In genomic region chr13:114266241-114266640, GRCh38 we compare ENCODE assay signal across 13 cellular contexts. TPM values are rescaled to one million over a fixed set of nuclear protein-coding genes. Genes with fewer than 3 reads are reported as not detected.
DNase-seq lines count a peak whose midpoint lies in the region; ATAC-seq and TF ChIP-seq lines count a peak whose summit lies in the region.
"Had no signal": no experiment of that assay in that cellular context is flagged by ENCODE, and none has a peak within 500 bp of the region (broad histone marks: within the 10 kb centered on the region; RNA-seq: fewer than 3 reads in every experiment).

No MANE protein-coding gene starts in this region.

- dilution Hi-C loops in IMR-90 (cut with HindIII; ENCODE audit: low sequenced_read_pairs, unreplicated experiment) = no loop called here

- H3K4me3 Mint-ChIP-seq in activated naive CD4-positive, alpha-beta T cell treated with anti-CD3 and anti-CD28 coated beads, Interleukin-2, amount 10 ng/mL, durations not matched to agents 7 days and 5 days = no peak overlapping the region
- H3K4me3 Mint-ChIP-seq in effector memory CD8-positive, alpha-beta T cell = peak overlapping the region; percentile 47 to 81
- no peak overlapping the region for H3K4me3 Mint-ChIP-seq in stimulated activated effector memory CD8-positive, alpha-beta T cell treated with anti-CD3 and anti-CD28 coated beads, Interleukin-12 subunit alpha, Interleukin-12 subunit beta, amount 100 ng/mL, for 72 hours

- H2AK5ac ChIP-seq in IMR-90 (ENCODE audit: low read depth, low read length) = no peak overlapping the region

- H3K4me2 ChIP-seq in IMR-90 (ENCODE audit: low read depth, low read length) = no peak overlapping the region

- H3K79me1 ChIP-seq in IMR-90 (ENCODE audit: low read depth in 1 of 2, low read length in 2 of 2) = peaks cover 30 to 51% of the 10 kb centered on the region in 2 experiments

- no peak overlapping the region for H2BK120ac ChIP-seq in IMR-90 (ENCODE audit: low read depth, low read length)

- H2AK9ac ChIP-seq in IMR-90 (replicated peaks; ENCODE audit: low read depth, low read length, poor library complexity) = no peak overlapping the region

- H3K27me3 Mint-ChIP-seq in activated naive CD4-positive, alpha-beta T cell treated with anti-CD3 and anti-CD28 coated beads, Interleukin-2, amount 10 ng/mL, durations not matched to agents 7 days and 5 days = no peaks in the 10 kb centered on the region
- no peaks in the 10 kb centered on the region for H3K27me3 Mint-ChIP-seq in effector memory CD8-positive, alpha-beta T cell

- 0 out of 2 replicates have a peak, but pooled peaks cover 5% of the 10 kb centered on the region for H4K20me1 ChIP-seq in IMR-90 (ENCODE audit: insufficient read depth, low read length)

- H3K27me3 ChIP-seq in IMR-90 (ENCODE audit: control insufficient read depth, insufficient read depth, low read length) (no peaks in the 10 kb centered on the region), upper lobe of left lung (no peaks in the 10 kb centered on the region)

- H2BK5ac ChIP-seq in IMR-90 (ENCODE audit: low read depth, low read length, poor library complexity, severe bottlenecking) = peak overlapping the region; percentile 81

- TF ChIP-seq RAD21 in IMR-90 (IDR thresholded peaks at IDR 0.05; ENCODE audit: low read length) = no peak

- H3K4ac ChIP-seq in IMR-90 (ENCODE audit: low read depth, low read length) = 0 out of 2 replicates have a peak overlapping the region, but pooled peaks have one; percentile 6

- CTCF ChIA-PET in activated naive CD4-positive, alpha-beta T cell treated with anti-CD3 and anti-CD28 coated beads, Interleukin-2, amount 10 ng/mL, durations not matched to agents 7 days and 5 days (lab: Charles Lee) = no interaction called here
- CTCF ChIA-PET in IMR-90 (lab: Yijun Ruan, JAX) = no interaction called here

- no TSS peak for BruUV-seq in IMR-90 (replicated peaks; lab: Mats Ljungman, UMichigan)

- TF ChIP-seq POLR2A in IMR-90 (IDR thresholded peaks at IDR 0.05; ENCODE audit: low read depth, low read length) = no peak
- TF ChIP-seq POLR2A in upper lobe of left lung (IDR thresholded peaks at IDR 0.05) = no peak

- no peak overlapping the region for H2BK15ac ChIP-seq in IMR-90 (ENCODE audit: low read depth, low read length)

- H3K36me3 Mint-ChIP-seq in activated naive CD4-positive, alpha-beta T cell treated with anti-CD3 and anti-CD28 coated beads, Interleukin-2, amount 10 ng/mL, durations not matched to agents 7 days and 5 days = peaks cover 70% of the 10 kb centered on the region
- peaks cover 31 to 53% of the 10 kb centered on the region in 2 donors for H3K36me3 Mint-ChIP-seq in activated naive CD4-positive, alpha-beta T cell treated with anti-CD3 and anti-CD28 coated beads, Interleukin-2, amount 50 U/mL, for 72 hours
- peaks cover 43% of the 10 kb centered on the region for H3K36me3 Mint-ChIP-seq in effector memory CD8-positive, alpha-beta T cell (ENCODE audit: insufficient read depth)
- peaks cover 87% of the 10 kb centered on the region for H3K36me3 Mint-ChIP-seq in stimulated activated effector memory CD8-positive, alpha-beta T cell treated with anti-CD3 and anti-CD28 coated beads, Interleukin-12 subunit alpha, Interleukin-12 subunit beta, amount 100 ng/mL, for 72 hours

- H3K4me3 ChIP-seq in IMR-90 (ENCODE audit: insufficient read depth, low read depth, low read length) (no peak overlapping the region), upper lobe of left lung (no peak overlapping the region)

- H3K27ac ChIP-seq in IMR-90 (ENCODE audit: insufficient read depth, low read length) (no peak overlapping the region), upper lobe of left lung (no peak overlapping the region)

- H3K9me3 Mint-ChIP-seq in activated naive CD4-positive, alpha-beta T cell treated with anti-CD3 and anti-CD28 coated beads, Interleukin-2, amount 10 ng/mL, durations not matched to agents 7 days and 5 days = peaks cover 5% of the 10 kb centered on the region
- H3K9me3 Mint-ChIP-seq in activated naive CD4-positive, alpha-beta T cell treated with anti-CD3 and anti-CD28 coated beads, Interleukin-2, amount 50 U/mL, for 72 hours = no peaks in the 10 kb centered on the region
- H3K9me3 Mint-ChIP-seq in effector memory CD8-positive, alpha-beta T cell = no peaks in the 10 kb centered on the region
- H3K9me3 Mint-ChIP-seq in stimulated activated effector memory CD8-positive, alpha-beta T cell treated with anti-CD3 and anti-CD28 coated beads, Interleukin-12 subunit alpha, Interleukin-12 subunit beta, amount 100 ng/mL, for 72 hours = no peaks in the 10 kb centered on the region

- H3K36me3 ChIP-seq in IMR-90 (ENCODE audit: control insufficient read depth, insufficient read depth, low read length) = peaks cover 49% of the 10 kb centered on the region
- peaks cover 18 to 91% (median 80%) of the 10 kb centered on the region in 4 donors for H3K36me3 ChIP-seq in upper lobe of left lung

- H3K9me1 ChIP-seq in IMR-90 (ENCODE audit: insufficient read depth, low read length) = peaks cover 16% of the 10 kb centered on the region

- H3K9ac ChIP-seq in IMR-90 (ENCODE audit: low read depth, low read length) = no peak overlapping the region

- peaks cover 60% of the 10 kb centered on the region for H3K4me1 Mint-ChIP-seq in activated naive CD4-positive, alpha-beta T cell treated with anti-CD3 and anti-CD28 coated beads, Interleukin-2, amount 10 ng/mL, durations not matched to agents 7 days and 5 days
- H3K4me1 Mint-ChIP-seq in effector memory CD8-positive, alpha-beta T cell (ENCODE audit: low read depth in 2 of 2) = peaks cover 53 to 57% of the 10 kb centered on the region in 2 donors
- H3K4me1 Mint-ChIP-seq in stimulated activated effector memory CD8-positive, alpha-beta T cell treated with anti-CD3 and anti-CD28 coated beads, Interleukin-12 subunit alpha, Interleukin-12 subunit beta, amount 100 ng/mL, for 72 hours = peaks cover 61% of the 10 kb centered on the region

- H3K18ac ChIP-seq in IMR-90 (ENCODE audit: low read depth, low read length) = no peak overlapping the region

- H3K56ac ChIP-seq in IMR-90 (ENCODE audit: extremely low read depth, insufficient read depth, low read length) = no peak overlapping the region

- H4K5ac ChIP-seq in IMR-90 (ENCODE audit: low read depth, low read length) = no peak overlapping the region

- POLR2A ChIA-PET in IMR-90 (lab: Charles Lee; ENCODE audit: unreplicated experiment) = no interaction called here

- no peak overlapping the region for H3K14ac ChIP-seq in IMR-90 (replicated peaks; ENCODE audit: low read depth, low read length)

- H2BK20ac ChIP-seq in IMR-90 (ENCODE audit: low read depth, low read length) = no peak overlapping the region

- no peak for DNase-seq in activated naive CD4-positive, alpha-beta T cell treated with anti-CD3 and anti-CD28 coated beads, Interleukin-2, amount 10 ng/mL, durations not matched to agents 7 days and 5 days
- DNase-seq in activated naive CD4-positive, alpha-beta T cell treated with anti-CD3 and anti-CD28 coated beads, Interleukin-2, amount 50 U/mL, for 72 hours (ENCODE audit: low spot score in 2 of 2) = no peak
- DNase-seq in IMR-90 = no peak
- DNase-seq in effector memory CD8-positive, alpha-beta T cell = no peak
- DNase-seq in stimulated activated effector memory CD8-positive, alpha-beta T cell treated with anti-CD3 and anti-CD28 coated beads, Interleukin-12 subunit alpha, Interleukin-12 subunit beta, amount 100 ng/mL, for 72 hours (ENCODE audit: low spot score in 2 of 2) = no peak
- no peak for DNase-seq in Right ventricle myocardium inferior (ENCODE audit: missing footprints)
- DNase-seq in upper lobe of left lung = no peak
- DNase-seq in stimulated activated CD4-positive, alpha-beta T cell treated with anti-CD3 and anti-CD28 coated beads, Interleukin-12 subunit alpha, Interleukin-12 subunit beta, amount 100 ng/mL, for 4 hours = no peak
- DNase-seq: DMS79, NCI-H1105 treated with DMSO at 0.1 percent for 48 hours, NCI-H1694, NCI-H2081 treated with DMSO at 0.1 percent for 48 hours, Right ventricle myocardium superior had no signal

- no peak overlapping the region for H2AFZ ChIP-seq in IMR-90 (replicated peaks; ENCODE audit: low read length, poor library complexity)

- WGBS in IMR-90 (ENCODE audit: extremely low coverage in 2 of 2, insufficient read length in 1 of 2), 2 experiments = no CpG with 5 or more reads among the region's 5 CpGs
- 88 to 97% methylated on average over 5 of the region's 5 CpGs for WGBS in upper lobe of left lung, 2 donors

- peak overlapping the region in 1 of 2 experiments; percentile 5; a peak in 1 of 4 replicates for H4K8ac ChIP-seq in IMR-90 (ENCODE audit: low read depth in 2 of 2, low read length in 2 of 2)

- no peaks in the 10 kb centered on the region for H3K9me3 ChIP-seq in IMR-90 (ENCODE audit: control insufficient read depth, insufficient read depth, low read length)
- H3K9me3 ChIP-seq in upper lobe of left lung = no peaks in the 10 kb centered on the region

- no peak for TF ChIP-seq EP300 in upper lobe of left lung (IDR thresholded peaks at IDR 0.05)

- in situ Hi-C loops in IMR-90 (cut with MboI; ENCODE audit: low sequenced_read_pairs) = no loop called here

- ATAC-seq in activated naive CD4-positive, alpha-beta T cell treated with anti-CD3 and anti-CD28 coated beads, Interleukin-2, amount 50 U/mL, for 72 hours = no peak
- ATAC-seq in IMR-90 (ENCODE audit: low read depth) (no peak), Right ventricle myocardium inferior (no peak), upper lobe of left lung (ENCODE audit: low FRiP score in 2 of 2) (no peak)
- ATAC-seq in effector memory CD8-positive, alpha-beta T cell (replicated peaks) = no peak
- ATAC-seq in stimulated activated effector memory CD8-positive, alpha-beta T cell treated with anti-CD3 and anti-CD28 coated beads, Interleukin-12 subunit alpha, Interleukin-12 subunit beta, amount 100 ng/mL, for 72 hours = no peak

- H3K23ac ChIP-seq in IMR-90 (ENCODE audit: low read depth, low read length) = 0 out of 2 replicates have a peak overlapping the region, but pooled peaks have one; percentile 15

- H3K27ac Mint-ChIP-seq in activated naive CD4-positive, alpha-beta T cell treated with anti-CD3 and anti-CD28 coated beads, Interleukin-2, amount 10 ng/mL, durations not matched to agents 7 days and 5 days = peak overlapping the region; percentile 62
- no peak overlapping the region for H3K27ac Mint-ChIP-seq in activated naive CD4-positive, alpha-beta T cell treated with anti-CD3 and anti-CD28 coated beads, Interleukin-2, amount 50 U/mL, for 72 hours
- peak overlapping the region; percentile 78 to 82 for H3K27ac Mint-ChIP-seq in effector memory CD8-positive, alpha-beta T cell
- peak overlapping the region; percentile 40 for H3K27ac Mint-ChIP-seq in stimulated activated effector memory CD8-positive, alpha-beta T cell treated with anti-CD3 and anti-CD28 coated beads, Interleukin-12 subunit alpha, Interleukin-12 subunit beta, amount 100 ng/mL, for 72 hours

- TF ChIP-seq CTCF in IMR-90 (conservative IDR thresholded peaks at IDR 0.05; ENCODE audit: low read depth, low read length) (no peak), upper lobe of left lung (IDR thresholded peaks at IDR 0.05) (no peak)

- intact Hi-C loops in IMR-90 (cut with micrococcal nuclease) = no loop called here
- intact Hi-C loops in Right ventricle myocardium inferior (cut with DNase I) = no loop called here

- peaks cover 4% of the 10 kb centered on the region for H3K4me1 ChIP-seq in IMR-90 (ENCODE audit: control insufficient read depth, insufficient read depth, low read length)
- H3K4me1 ChIP-seq in upper lobe of left lung = no peaks in the 10 kb centered on the region

- no peak overlapping the region for H4K91ac ChIP-seq in IMR-90 (ENCODE audit: insufficient read depth, low read depth, low read length)

RNA-seq across cellular contexts. Expression of gene UPF3A, which starts 15.2 kb away (rescaled TPM):
- total RNA-seq in activated naive CD4-positive, alpha-beta T cell treated with anti-CD3 and anti-CD28 coated beads, Interleukin-2, amount 50 U/mL, for 72 hours = 10 to 100 TPM; 42.2 to 76.8 TPM
- total RNA-seq in IMR-90 (2012; rRNA removed) (11.7 and 17.5 TPM in 2 replicates), Right ventricle myocardium inferior (19.3 TPM), upper lobe of left lung (100 to 1,000 TPM in 1 of 6 donors, 10 to 100 TPM in 5; 27.5 to 117 (median 48.6) TPM)
- 47.2 and 51.6 TPM in 2 replicates for polyA plus RNA-seq in IMR-90 (2012; rRNA removed)
- polyA plus RNA-seq in IMR-90 (2012; cell fraction: cytosol; rRNA removed) = 16.1 and 25.1 TPM in 2 replicates
- 42.5 and 154 TPM in 2 replicates for polyA plus RNA-seq in IMR-90 (2012; cell fraction: nucleus; rRNA removed; ENCODE audit: low replicate concordance)

RNA-seq across cellular contexts. Expression of gene CDC16, which starts 31.5 kb away (rescaled TPM):
- 100 to 1,000 TPM in 1 of 2 donors, 10 to 100 TPM in 1; 85.1 to 108 TPM for total RNA-seq in activated naive CD4-positive, alpha-beta T cell treated with anti-CD3 and anti-CD28 coated beads, Interleukin-2, amount 50 U/mL, for 72 hours
- 41.6 and 52.8 TPM in 2 replicates for total RNA-seq in IMR-90 (2012; rRNA removed)
- polyA plus RNA-seq in IMR-90 (2012; rRNA removed) = 56.2 and 66.6 TPM in 2 replicates
- 21.1 and 24.5 TPM in 2 replicates for polyA plus RNA-seq in IMR-90 (2012; cell fraction: cytosol; rRNA removed)
- 32.5 and 200 TPM in 2 replicates for polyA plus RNA-seq in IMR-90 (2012; cell fraction: nucleus; rRNA removed; ENCODE audit: low replicate concordance)
- total RNA-seq in Right ventricle myocardium inferior = 36.7 TPM
- 100 to 1,000 TPM in 1 of 6 donors, 10 to 100 TPM in 5; 46.6 to 123 (median 58.3) TPM for total RNA-seq in upper lobe of left lung

RNA-seq across cellular contexts. Expression of gene CHAMP1, which starts 48.1 kb away (rescaled TPM):
- 10 to 100 TPM; 29.2 to 40.5 TPM for total RNA-seq in activated naive CD4-positive, alpha-beta T cell treated with anti-CD3 and anti-CD28 coated beads, Interleukin-2, amount 50 U/mL, for 72 hours
- total RNA-seq in IMR-90 (2012; rRNA removed) (13.3 and 16.4 TPM in 2 replicates), Right ventricle myocardium inferior (7.7 TPM), upper lobe of left lung (10 to 100 TPM in 5 of 6 donors, 1 to 10 TPM in 1; 4.6 to 22.4 (median 18.0) TPM)
- 32.7 and 33.8 TPM in 2 replicates for polyA plus RNA-seq in IMR-90 (2012; rRNA removed)
- 25.1 and 35.4 TPM in 2 replicates for polyA plus RNA-seq in IMR-90 (2012; cell fraction: cytosol; rRNA removed)
- polyA plus RNA-seq in IMR-90 (2012; cell fraction: nucleus; rRNA removed; ENCODE audit: low replicate concordance) = 12.0 and 20.6 TPM in 2 replicates

Comparison
In these comparisons a context has a peak if more than half of its experiments do, and no peak if none do; other contexts are left out.
1. H3K27ac Mint-ChIP-seq: peak in activated naive CD4-positive, alpha-beta T cell treated with anti-CD3 and anti-CD28 coated beads, Interleukin-2, amount 10 ng/mL, durations not matched to agents 7 days and 5 days (single experiment), effector memory CD8-positive, alpha-beta T cell (2 of 2) and stimulated activated effector memory CD8-positive, alpha-beta T cell treated with anti-CD3 and anti-CD28 coated beads, Interleukin-12 subunit alpha, Interleukin-12 subunit beta, amount 100 ng/mL, for 72 hours (single experiment); none in activated naive CD4-positive, alpha-beta T cell treated with anti-CD3 and anti-CD28 coated beads, Interleukin-2, amount 50 U/mL, for 72 hours (0 of 2).
2. H3K4me3 Mint-ChIP-seq: peak in effector memory CD8-positive, alpha-beta T cell (2 of 2); none in activated naive CD4-positive, alpha-beta T cell treated with anti-CD3 and anti-CD28 coated beads, Interleukin-2, amount 10 ng/mL, durations not matched to agents 7 days and 5 days (single experiment) and stimulated activated effector memory CD8-positive, alpha-beta T cell treated with anti-CD3 and anti-CD28 coated beads, Interleukin-12 subunit alpha, Interleukin-12 subunit beta, amount 100 ng/mL, for 72 hours (single experiment).